ENCODE assay signal across 9 cellular contexts in genomic region chr20:63214514-63214913, GRCh38. TPM values are rescaled to one million over a fixed set of nuclear protein-coding genes. Genes with fewer than 3 reads are reported as not detected.
DNase-seq lines count a peak whose midpoint lies in the region; TF ChIP-seq lines count a peak whose summit lies in the region.
"Had no signal": no experiment of that assay in that cellular context is flagged by ENCODE, and none has a peak within 500 bp of the region (broad histone marks: within the 10 kb centered on the region; RNA-seq: fewer than 3 reads in every experiment).

No MANE protein-coding gene starts in this region.

- H3K4me3 ChIP-seq in H7 (ENCODE audit: insufficient read depth, low read depth, low read length): peak overlapping the region; percentile 73; the same call in 1 of the 2 replicates
- peak overlapping the region in 1 of 2 experiments; percentile 91 for H3K4me3 ChIP-seq in mesenchymal stem cell (ENCODE audit: insufficient read depth in 1 of 2, low read depth in 1 of 2, low read length in 2 of 2)
- H3K4me3 ChIP-seq in lower leg skin (ENCODE audit: low read depth, poor library complexity, severe bottlenecking): no peak overlapping the region

- no peak overlapping the region for H3K4ac ChIP-seq in mesenchymal stem cell (ENCODE audit: low read depth in 1 of 2, low read length in 2 of 2)

- no peaks in the 10 kb centered on the region for H3K9me3 ChIP-seq in mesenchymal stem cell (ENCODE audit: control insufficient read depth, low read length)

- DNase-seq in H7 (no peak), mesenchymal stem cell (no peak), NCI-H446 treated with DMSO at 0.1 percent for 48 hours (lab: John Stamatoyannopoulos, UW) (no peak), NCI-H1048 (lab: John Stamatoyannopoulos, UW) (no peak), D341Med (ENCODE audit: low spot score) (no peak), lower leg skin (ENCODE audit: low spot score in 2 of 2) (no peak)
- no peak for DNase-seq in activated naive CD8-positive, alpha-beta T cell treated with anti-CD3 and anti-CD28 coated beads for 36 hours

- H3K4me2 ChIP-seq in mesenchymal stem cell (ENCODE audit: low read length, poor library complexity, severe bottlenecking): peak overlapping the region; percentile 77

- H3K9ac ChIP-seq in mesenchymal stem cell (ENCODE audit: low read length): peak overlapping the region; percentile 92

- no peak overlapping the region for H3K18ac ChIP-seq in mesenchymal stem cell (ENCODE audit: low read depth in 1 of 2, low read length in 2 of 2)

- H2BK15ac ChIP-seq in mesenchymal stem cell (ENCODE audit: low read depth, poor library complexity, severe bottlenecking): no peak overlapping the region

- H3K27ac ChIP-seq in 22Rv1 (peak overlapping the region; percentile 82), mesenchymal stem cell (ENCODE audit: low read length, poor library complexity, severe bottlenecking) (peak overlapping the region; percentile 29)

- H3K4me3 Mint-ChIP-seq in activated naive CD8-positive, alpha-beta T cell treated with anti-CD3 and anti-CD28 coated beads for 36 hours: peak overlapping the region; percentile 99

- H3K36me3 Mint-ChIP-seq in activated naive CD8-positive, alpha-beta T cell treated with anti-CD3 and anti-CD28 coated beads for 36 hours: peaks cover 37% of the 10 kb centered on the region

- peak overlapping the region; percentile 42 for H3K27ac Mint-ChIP-seq in activated naive CD8-positive, alpha-beta T cell treated with anti-CD3 and anti-CD28 coated beads for 36 hours

- peaks cover 29% of the 10 kb centered on the region for H3K36me3 ChIP-seq in H7 (replicated peaks; ENCODE audit: control insufficient read depth, insufficient read depth, low read length)
- peaks cover 31 to 50% of the 10 kb centered on the region in 2 experiments for H3K36me3 ChIP-seq in mesenchymal stem cell (ENCODE audit: control insufficient read depth in 1 of 2, insufficient read depth in 2 of 2, low read depth in 1 of 2, low read length in 2 of 2)

- H2BK12ac ChIP-seq in mesenchymal stem cell (ENCODE audit: low read length in 2 of 2): no peak overlapping the region

- H2BK120ac ChIP-seq in mesenchymal stem cell (ENCODE audit: low read depth, low read length): no peak overlapping the region

- no peak for TF ChIP-seq POLR2A in lower leg skin (IDR thresholded peaks at IDR 0.05)

- no peak overlapping the region for H2AFZ ChIP-seq in mesenchymal stem cell (ENCODE audit: low read depth, low read length)

- 66% methylated on average over 6 of the region's 6 CpGs for WGBS in mesenchymal stem cell
- WGBS in lower leg skin, 2 donors: 72 to 80% methylated on average over 6 of the region's 6 CpGs

- H4K8ac ChIP-seq in mesenchymal stem cell (ENCODE audit: low read length): no peak overlapping the region

- no peak overlapping the region for H3K23ac ChIP-seq in mesenchymal stem cell (ENCODE audit: low read length in 2 of 2)

- H3K9me3 Mint-ChIP-seq in activated naive CD8-positive, alpha-beta T cell treated with anti-CD3 and anti-CD28 coated beads for 36 hours: no peaks in the 10 kb centered on the region

- peaks cover 8% of the 10 kb centered on the region for H3K79me1 ChIP-seq in mesenchymal stem cell (replicated peaks; ENCODE audit: low read length, poor library complexity, severe bottlenecking)

- no peaks in the 10 kb centered on the region for H3K27me3 ChIP-seq in H7 (ENCODE audit: control insufficient read depth, insufficient read depth, low read length)
- H3K27me3 ChIP-seq in mesenchymal stem cell (ENCODE audit: control insufficient read depth in 1 of 2, insufficient read depth in 1 of 2, low read length in 2 of 2): peaks cover 2 to 7% of the 10 kb centered on the region in 2 experiments

- no peak overlapping the region for H2BK5ac ChIP-seq in mesenchymal stem cell (ENCODE audit: low read depth, low read length, poor library complexity, severe bottlenecking)

- intact Hi-C loops in lower leg skin (cut with DNase I; ENCODE audit: low total_unique reads): no loop called here

- peaks cover 32% of the 10 kb centered on the region for H3K4me1 ChIP-seq in mesenchymal stem cell (ENCODE audit: control insufficient read depth, insufficient read depth, low read depth, low read length)

- TF ChIP-seq CTCF in 22Rv1 (IDR thresholded peaks at IDR 0.05) (no peak), lower leg skin (IDR thresholded peaks at IDR 0.05) (no peak)

- H3K4me1 Mint-ChIP-seq in activated naive CD8-positive, alpha-beta T cell treated with anti-CD3 and anti-CD28 coated beads for 36 hours: peaks cover 43% of the 10 kb centered on the region

- no peaks in the 10 kb centered on the region for H3K27me3 Mint-ChIP-seq in activated naive CD8-positive, alpha-beta T cell treated with anti-CD3 and anti-CD28 coated beads for 36 hours

- H2AK5ac ChIP-seq in mesenchymal stem cell (ENCODE audit: low read length, severe bottlenecking): no peak overlapping the region

- H3K14ac ChIP-seq in mesenchymal stem cell (ENCODE audit: low read length in 2 of 2): no peak overlapping the region

- H4K91ac ChIP-seq in mesenchymal stem cell (ENCODE audit: low read length): no peak overlapping the region

RNA-seq across cellular contexts. Expression of gene YTHDF1, which starts 1.4 kb away (rescaled TPM):
- total RNA-seq in H7 (2014; rRNA removed; shearing (Covaris generic)): 32.6 and 36.0 TPM in 2 replicates
- 10 to 100 TPM; 47.4 to 48.3 TPM for total RNA-seq in activated naive CD8-positive, alpha-beta T cell treated with anti-CD3 and anti-CD28 coated beads for 36 hours
- 32.3 TPM for polyA plus RNA-seq in mesenchymal stem cell (2013, experiment 1 of 2)
- polyA plus RNA-seq in mesenchymal stem cell (2013, experiment 2 of 2): 32.4 TPM
- 10 to 100 TPM; 28.1 to 32.2 (median 30.6) TPM for total RNA-seq in lower leg skin

RNA-seq across cellular contexts. Expression of gene BIRC7, which starts 21.2 kb away (rescaled TPM):
- 0.26 TPM in 1 of 2 replicates, not detected in the other for total RNA-seq in H7 (2014; rRNA removed; shearing (Covaris generic))
- under 1 TPM; 0.23 to 0.34 TPM for total RNA-seq in activated naive CD8-positive, alpha-beta T cell treated with anti-CD3 and anti-CD28 coated beads for 36 hours
- 1.6 TPM for polyA plus RNA-seq in mesenchymal stem cell (2013, experiment 1 of 2)
- polyA plus RNA-seq in mesenchymal stem cell (2013, experiment 2 of 2): 1.5 TPM
- total RNA-seq in lower leg skin: 1 to 10 TPM in 2 of 4 donors, under 1 TPM in 1, not detected in 1; 0.53 to 2.5 (median 1.4) TPM

RNA-seq across cellular contexts. Expression of gene NKAIN4, which starts 39.7 kb away (rescaled TPM):
- total RNA-seq in H7 (2014; rRNA removed; shearing (Covaris generic)): 3.0 and 4.8 TPM in 2 replicates
- not detected for total RNA-seq in activated naive CD8-positive, alpha-beta T cell treated with anti-CD3 and anti-CD28 coated beads for 36 hours
- polyA plus RNA-seq in mesenchymal stem cell (2013, experiment 1 of 2): 0.10 TPM
- polyA plus RNA-seq in mesenchymal stem cell (2013, experiment 2 of 2): not detected
- 1 to 10 TPM in 1 of 4 donors, under 1 TPM in 1, not detected in 2; 0.23 to 1.1 TPM for total RNA-seq in lower leg skin
- polyA plus RNA-seq: esophagus had no signal

RNA-seq across cellular contexts. Expression of gene ARFGAP1, which starts 58.1 kb away (rescaled TPM):
- total RNA-seq in H7 (2014; rRNA removed; shearing (Covaris generic)): 88.0 and 114 TPM in 2 replicates
- total RNA-seq in activated naive CD8-positive, alpha-beta T cell treated with anti-CD3 and anti-CD28 coated beads for 36 hours: 10 to 100 TPM; 62.5 to 66.6 TPM
- polyA plus RNA-seq in mesenchymal stem cell (2013, experiment 1 of 2): 62.8 TPM
- polyA plus RNA-seq in mesenchymal stem cell (2013, experiment 2 of 2): 60.5 TPM
- 10 to 100 TPM; 31.0 to 55.1 (median 36.9) TPM for total RNA-seq in lower leg skin
